Comparison of ENCODE assay signal across 8 cellular contexts in genomic region chr12:48119834-48120195, GRCh38. TPM values are rescaled to one million over a fixed set of nuclear protein-coding genes. Genes with fewer than 3 reads are reported as not detected.
A peak's percentile ranks its signal among the peaks of the same experiment; 100 is the strongest.
DNase-seq lines count a peak whose midpoint lies in the region; ATAC-seq lines count a peak whose summit lies in the region.

No MANE protein-coding gene starts in this region.

- no peaks in the 10 kb centered on the region for H3K27me3 ChIP-seq in subcutaneous abdominal adipose tissue (ENCODE audit: control insufficient read depth in 5 of 5, insufficient read depth in 4 of 5, low read length in 5 of 5)

- peaks cover 0 to 14% (median 3%) of the 10 kb centered on the region in 5 donors for H3K36me3 ChIP-seq in subcutaneous abdominal adipose tissue (ENCODE audit: control insufficient read depth in 5 of 5, insufficient read depth in 5 of 5, low read length in 5 of 5)

- H3K27ac Mint-ChIP-seq in activated CD4-positive, alpha-beta T cell treated with anti-CD3 and anti-CD28 coated beads for 36 hours = peak overlapping the region; percentile 61
- H3K27ac Mint-ChIP-seq in activated T-helper 1 cell treated with anti-CD3 and anti-CD28 coated beads, Interleukin-12 subunit alpha, Interleukin-12 subunit beta, Interleukin-2, Interleukin-4 antibody, amounts not matched to agents 30 ng/mL and 10 ng/mL and 1 ng/mL, durations not matched to agents 14 hours and 24 hours and 36 hours = peak overlapping the region; percentile 61

- peaks cover 16% of the 10 kb centered on the region for H3K4me1 Mint-ChIP-seq in activated CD4-positive, alpha-beta T cell treated with anti-CD3 and anti-CD28 coated beads for 36 hours
- peaks cover 17% of the 10 kb centered on the region for H3K4me1 Mint-ChIP-seq in activated T-helper 1 cell treated with anti-CD3 and anti-CD28 coated beads, Interleukin-12 subunit alpha, Interleukin-12 subunit beta, Interleukin-2, Interleukin-4 antibody, amounts not matched to agents 30 ng/mL and 10 ng/mL and 1 ng/mL, durations not matched to agents 14 hours and 24 hours and 36 hours (ENCODE audit: low read depth)

- peaks cover 5% of the 10 kb centered on the region for H3K27me3 Mint-ChIP-seq in activated CD4-positive, alpha-beta T cell treated with anti-CD3 and anti-CD28 coated beads for 36 hours
- peaks cover 9% of the 10 kb centered on the region for H3K27me3 Mint-ChIP-seq in activated T-helper 1 cell treated with anti-CD3 and anti-CD28 coated beads, Interleukin-12 subunit alpha, Interleukin-12 subunit beta, Interleukin-2, Interleukin-4 antibody, amounts not matched to agents 30 ng/mL and 10 ng/mL and 1 ng/mL, durations not matched to agents 14 hours and 24 hours and 36 hours (ENCODE audit: insufficient read depth)

- DNase-seq in activated CD4-positive, alpha-beta T cell treated with anti-CD3 and anti-CD28 coated beads for 36 hours = no peak
- no peak for DNase-seq in activated CD4-positive, alpha-beta T cell treated with anti-CD3 and anti-CD28 coated beads for 48 hours
- no peak for DNase-seq in activated T-helper 1 cell treated with anti-CD3 and anti-CD28 coated beads, Interleukin-12 subunit alpha, Interleukin-12 subunit beta, Interleukin-2, Interleukin-4 antibody, amounts not matched to agents 30 ng/mL and 10 ng/mL and 1 ng/mL, durations not matched to agents 14 hours and 24 hours and 36 hours (ENCODE audit: low spot score)
- no peak for DNase-seq in UCSD-AML1 (lab: John Stamatoyannopoulos, UW; ENCODE audit: unreplicated experiment)
- no peak for DNase-seq in NCI-H2029 treated with DMSO at 0.1 percent for 48 hours (lab: John Stamatoyannopoulos, UW)

- H3K4me1 ChIP-seq in subcutaneous abdominal adipose tissue (ENCODE audit: control insufficient read depth in 5 of 5, insufficient read depth in 5 of 5, low read length in 5 of 5) = peaks cover 0 to 16% (median 14%) of the 10 kb centered on the region in 5 donors

- H3K9me3 ChIP-seq in iPS-18c (ENCODE audit: control insufficient read depth, insufficient read depth, low read length) (no peaks in the 10 kb centered on the region), subcutaneous abdominal adipose tissue (ENCODE audit: control insufficient read depth in 5 of 5, low read length in 5 of 5) (no peaks in the 10 kb centered on the region)

- peak overlapping the region in 3 of 5 donors; percentile 21 to 53 (median 38) for H3K9ac ChIP-seq in subcutaneous abdominal adipose tissue (ENCODE audit: low read length in 5 of 5)

- H3K4me3 Mint-ChIP-seq in activated CD4-positive, alpha-beta T cell treated with anti-CD3 and anti-CD28 coated beads for 36 hours = peak overlapping the region; percentile 93
- peak overlapping the region; percentile 98 for H3K4me3 Mint-ChIP-seq in activated T-helper 1 cell treated with anti-CD3 and anti-CD28 coated beads, Interleukin-12 subunit alpha, Interleukin-12 subunit beta, Interleukin-2, Interleukin-4 antibody, amounts not matched to agents 30 ng/mL and 10 ng/mL and 1 ng/mL, durations not matched to agents 14 hours and 24 hours and 36 hours

- no peak for ATAC-seq in activated CD4-positive, alpha-beta T cell treated with anti-CD3 and anti-CD28 coated beads for 36 hours
- ATAC-seq in HG03442 (IDR thresholded peaks at IDR 0.05; ENCODE audit: unreplicated experiment) = no peak

- H3K9me3 Mint-ChIP-seq in activated CD4-positive, alpha-beta T cell treated with anti-CD3 and anti-CD28 coated beads for 36 hours (ENCODE audit: low read depth) = no peaks in the 10 kb centered on the region
- no peaks in the 10 kb centered on the region for H3K9me3 Mint-ChIP-seq in activated T-helper 1 cell treated with anti-CD3 and anti-CD28 coated beads, Interleukin-12 subunit alpha, Interleukin-12 subunit beta, Interleukin-2, Interleukin-4 antibody, amounts not matched to agents 30 ng/mL and 10 ng/mL and 1 ng/mL, durations not matched to agents 14 hours and 24 hours and 36 hours

- peaks cover 16% of the 10 kb centered on the region for H3K36me3 Mint-ChIP-seq in activated CD4-positive, alpha-beta T cell treated with anti-CD3 and anti-CD28 coated beads for 36 hours (ENCODE audit: low read depth)
- H3K36me3 Mint-ChIP-seq in activated T-helper 1 cell treated with anti-CD3 and anti-CD28 coated beads, Interleukin-12 subunit alpha, Interleukin-12 subunit beta, Interleukin-2, Interleukin-4 antibody, amounts not matched to agents 30 ng/mL and 10 ng/mL and 1 ng/mL, durations not matched to agents 14 hours and 24 hours and 36 hours (ENCODE audit: low read depth) = peaks cover 7% of the 10 kb centered on the region

- CTCF ChIA-PET in activated CD4-positive, alpha-beta T cell treated with anti-CD3 and anti-CD28 coated beads for 36 hours (lab: Charles Lee) = interaction anchor here (1.1 to 1.4 kb wide), 4 partner anchors 23 to 499 kb away, joined by 3 to 4 read pairs (median 3); partner anchors contain the start of gene ASB8

- H3K27ac ChIP-seq in subcutaneous abdominal adipose tissue (ENCODE audit: low read depth, low read length) = no peak overlapping the region

- H3K4me3 ChIP-seq in iPS-18c (ENCODE audit: insufficient read depth, low read depth, low read length) (peak overlapping the region; percentile 85), subcutaneous abdominal adipose tissue (ENCODE audit: low read depth in 1 of 5, low read length in 5 of 5) (peak overlapping the region; percentile 77 to 93 (median 84))

- POLR2A ChIA-PET in activated CD4-positive, alpha-beta T cell treated with anti-CD3 and anti-CD28 coated beads for 36 hours (lab: Charles Lee) = interaction anchor here (0.6 kb wide), 1 partner anchor 36 kb away, joined by 3 read pairs; no protein-coding TSS in a partner anchor

- intact Hi-C loops in activated CD4-positive, alpha-beta T cell treated with anti-CD3 and anti-CD28 coated beads for 36 hours (cut with DNase I, micrococcal nuclease) = loop anchor here (1.0 kb wide), 2 partner anchors 14 to 37 kb away; partner anchors contain the start of genes SENP1 (in 2 of the 2) and ASB8 (in 1 of the 2)
- intact Hi-C loops in activated T-helper 1 cell treated with anti-CD3 and anti-CD28 coated beads, Interleukin-12 subunit alpha, Interleukin-12 subunit beta, Interleukin-2, Interleukin-4 antibody, amounts not matched to agents 30 ng/mL and 10 ng/mL and 1 ng/mL, durations not matched to agents 14 hours and 24 hours and 36 hours (cut with micrococcal nuclease) = loop anchor here (1.0 kb wide), 5 partner anchors 14 to 216 kb away; partner anchors contain the start of genes ASB8, SENP1 and VDR

RNA-seq across cellular contexts. Expression of gene PFKM, which starts 0.7 kb away (rescaled TPM):
- 10 to 100 TPM; 53.2 to 79.6 TPM for total RNA-seq in activated CD4-positive, alpha-beta T cell treated with anti-CD3 and anti-CD28 coated beads for 36 hours
- total RNA-seq in activated T-helper 1 cell treated with anti-CD3 and anti-CD28 coated beads, Interleukin-12 subunit alpha, Interleukin-12 subunit beta, Interleukin-2, Interleukin-4 antibody, amounts not matched to agents 30 ng/mL and 10 ng/mL and 1 ng/mL, durations not matched to agents 14 hours and 24 hours and 36 hours = 59.7 and 68.4 TPM in 2 replicates

RNA-seq across cellular contexts. Expression of gene SENP1, which starts 13.9 kb away (rescaled TPM):
- total RNA-seq in activated CD4-positive, alpha-beta T cell treated with anti-CD3 and anti-CD28 coated beads for 36 hours = 10 to 100 TPM; 44.4 to 61.8 TPM
- 51.3 and 52.2 TPM in 2 replicates for total RNA-seq in activated T-helper 1 cell treated with anti-CD3 and anti-CD28 coated beads, Interleukin-12 subunit alpha, Interleukin-12 subunit beta, Interleukin-2, Interleukin-4 antibody, amounts not matched to agents 30 ng/mL and 10 ng/mL and 1 ng/mL, durations not matched to agents 14 hours and 24 hours and 36 hours

RNA-seq across cellular contexts. Expression of gene ASB8, which starts 37.5 kb away (rescaled TPM):
- 10 to 100 TPM; 28.8 to 33.0 TPM for total RNA-seq in activated CD4-positive, alpha-beta T cell treated with anti-CD3 and anti-CD28 coated beads for 36 hours
- total RNA-seq in activated T-helper 1 cell treated with anti-CD3 and anti-CD28 coated beads, Interleukin-12 subunit alpha, Interleukin-12 subunit beta, Interleukin-2, Interleukin-4 antibody, amounts not matched to agents 30 ng/mL and 10 ng/mL and 1 ng/mL, durations not matched to agents 14 hours and 24 hours and 36 hours = 33.3 and 36.1 TPM in 2 replicates
